25 cellular contexts compared by ENCODE assay signal in the genomic region with DNA sequence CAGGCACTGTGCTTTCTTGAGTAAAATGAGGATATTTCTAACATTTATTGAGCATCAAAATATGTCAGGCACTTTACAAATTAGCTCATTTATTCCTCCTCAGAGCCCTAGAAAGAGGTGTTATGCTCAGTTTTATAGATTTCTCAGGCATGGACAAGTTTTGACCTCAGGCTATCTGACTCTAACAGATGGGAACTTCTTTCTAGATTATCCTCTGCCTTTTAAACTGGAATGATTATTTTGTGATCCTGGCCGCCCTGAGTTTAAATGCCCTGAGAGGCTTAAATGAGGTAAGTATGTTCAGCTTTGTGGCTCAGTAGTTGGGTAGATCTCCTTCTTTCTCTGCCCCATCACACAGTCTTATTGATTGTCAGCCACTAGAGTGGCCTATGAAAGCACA. TPM values are rescaled to one million over a fixed set of nuclear protein-coding genes. Genes with fewer than 3 reads are reported as not detected.
A peak's percentile ranks its signal among the peaks of the same experiment; 100 is the strongest.
DNase-seq lines count a peak whose midpoint lies in the region; ATAC-seq and TF ChIP-seq lines count a peak whose summit lies in the region.
"Had no signal": no experiment of that assay in that cellular context is flagged by ENCODE, and none has a peak within 500 bp of the region (broad histone marks: within the 10 kb centered on the region; RNA-seq: fewer than 3 reads in every experiment).

No MANE protein-coding gene starts in this region.

- H2AFZ ChIP-seq in osteoblast (ENCODE audit: low read length) = no peak overlapping the region

- H3K27ac Mint-ChIP-seq in T-helper 17 cell = peak overlapping the region; percentile 11
- no peak overlapping the region for H3K27ac Mint-ChIP-seq in activated CD4-positive, alpha-beta T cell treated with anti-CD3 and anti-CD28 coated beads, Interleukin-2, amount 10 ng/mL, durations not matched to agents 24 days and 14 days
- H3K27ac Mint-ChIP-seq: B cell, CD14-positive monocyte had no signal

- no peak for DNase-seq in T-helper 17 cell
- peak; percentile 48 for DNase-seq in WERI-Rb-1
- DNase-seq in erythroblast (lab: John Stamatoyannopoulos, UW) = peak; percentile 65 to 83
- peak; percentile 68 for DNase-seq in osteoblast (ENCODE audit: insufficient read length, low spot score, missing footprints)
- DNase-seq in activated CD4-positive, alpha-beta T cell treated with anti-CD3 and anti-CD28 coated beads, Interleukin-2, amount 10 ng/mL, durations not matched to agents 24 days and 14 days = no peak
- no peak for DNase-seq in BE2C
- DNase-seq in Ammon's horn (ENCODE audit: low spot score) = no peak
- DNase-seq: 8988T; ACHN; C1 segment of cervical spinal cord; CD4-positive, alpha-beta memory T cell; CD4-positive, CD25-positive, alpha-beta regulatory T cell; CD8-positive, alpha-beta memory T cell; COR-L47; DMS 273 treated with DMSO at 0.1 percent for 48 hours; DMS153; DMS53; DMS79; DND-41; EL; GDM1 had no signal

- H3K4me1 Mint-ChIP-seq in T-helper 17 cell = no peaks in the 10 kb centered on the region
- peaks cover 7% of the 10 kb centered on the region for H3K4me1 Mint-ChIP-seq in activated CD4-positive, alpha-beta T cell treated with anti-CD3 and anti-CD28 coated beads, Interleukin-2, amount 10 ng/mL, durations not matched to agents 24 days and 14 days
- H3K4me1 Mint-ChIP-seq: B cell had no signal

- no peak overlapping the region for H3K4me2 ChIP-seq in osteoblast (ENCODE audit: insufficient read depth, low read length)
- H3K4me2 ChIP-seq: BLaER1 had no signal

- H3K27me3 Mint-ChIP-seq in T-helper 17 cell = peaks cover 8% of the 10 kb centered on the region
- H3K27me3 Mint-ChIP-seq in activated CD4-positive, alpha-beta T cell treated with anti-CD3 and anti-CD28 coated beads, Interleukin-2, amount 10 ng/mL, durations not matched to agents 24 days and 14 days = no peaks in the 10 kb centered on the region
- H3K27me3 Mint-ChIP-seq: CD4-positive, alpha-beta memory T cell; CD4-positive, CD25-positive, alpha-beta regulatory T cell; CD8-positive, alpha-beta memory T cell had no signal

- H3K36me3 Mint-ChIP-seq in T-helper 17 cell (ENCODE audit: low read depth) = no peaks in the 10 kb centered on the region
- H3K36me3 Mint-ChIP-seq in activated CD4-positive, alpha-beta T cell treated with anti-CD3 and anti-CD28 coated beads, Interleukin-2, amount 10 ng/mL, durations not matched to agents 24 days and 14 days (ENCODE audit: low read depth) = no peaks in the 10 kb centered on the region
- H3K36me3 Mint-ChIP-seq: CD14-positive monocyte; CD4-positive, alpha-beta memory T cell; CD4-positive, CD25-positive, alpha-beta regulatory T cell; CD8-positive, alpha-beta memory T cell had no signal

- H3K4me3 ChIP-seq in WERI-Rb-1 (ENCODE audit: low read depth, low read length) = no peak overlapping the region
- no peak overlapping the region for H3K4me3 ChIP-seq in osteoblast (ENCODE audit: insufficient read depth, low read length)
- no peak overlapping the region for H3K4me3 ChIP-seq in BE2C (ENCODE audit: low read depth, low read length)
- H3K4me3 ChIP-seq: BLaER1, GM12878 had no signal

- H3K4me1 ChIP-seq in osteoblast (ENCODE audit: insufficient read depth, low read length) (peaks cover 11% of the 10 kb centered on the region), BE2C (no peaks in the 10 kb centered on the region)
- H3K4me1 ChIP-seq: BLaER1 had no signal

- no peak overlapping the region; the same call in 1 of the 2 replicates for H3K27ac ChIP-seq in WERI-Rb-1
- H3K27ac ChIP-seq in osteoblast (ENCODE audit: low read depth, low read length) = no peak overlapping the region
- H3K27ac ChIP-seq: BLaER1 had no signal

- H3K4me3 Mint-ChIP-seq in T-helper 17 cell = no peak overlapping the region
- no peak overlapping the region for H3K4me3 Mint-ChIP-seq in activated CD4-positive, alpha-beta T cell treated with anti-CD3 and anti-CD28 coated beads, Interleukin-2, amount 10 ng/mL, durations not matched to agents 24 days and 14 days
- H3K4me3 Mint-ChIP-seq: B cell; CD14-positive monocyte; CD4-positive, alpha-beta memory T cell; CD4-positive, CD25-positive, alpha-beta regulatory T cell; CD8-positive, alpha-beta memory T cell had no signal

- H3K79me2 ChIP-seq in osteoblast (ENCODE audit: insufficient read depth, low read length) = no peaks in the 10 kb centered on the region

- TF ChIP-seq CTCF in WERI-Rb-1 (IDR thresholded peaks at IDR 0.05; ENCODE audit: low read depth, low read length) (no peak), osteoblast (IDR thresholded peaks at IDR 0.05; ENCODE audit: extremely low read depth, low read depth, low read length) (no peak), BE2C (IDR thresholded peaks at IDR 0.05; ENCODE audit: low read depth, low read length) (no peak)

- H3K36me3 ChIP-seq in WERI-Rb-1 (no peaks in the 10 kb centered on the region), osteoblast (ENCODE audit: insufficient read depth, low read length) (no peaks in the 10 kb centered on the region), BE2C (no peaks in the 10 kb centered on the region)
- H3K36me3 ChIP-seq: BLaER1 had no signal

- H3K27me3 ChIP-seq in WERI-Rb-1 (ENCODE audit: insufficient read depth, low read depth, severe bottlenecking) (no peaks in the 10 kb centered on the region), osteoblast (ENCODE audit: insufficient read depth, low read length) (no peaks in the 10 kb centered on the region), BE2C (no peaks in the 10 kb centered on the region)
- H3K27me3 ChIP-seq: BLaER1 had no signal

- H3K9me3 ChIP-seq in T-helper 17 cell (ENCODE audit: control insufficient read depth, low read length, poor library complexity, severe bottlenecking) (no peaks in the 10 kb centered on the region), WERI-Rb-1 (ENCODE audit: severe bottlenecking) (no peaks in the 10 kb centered on the region), osteoblast (ENCODE audit: low read depth, low read length) (no peaks in the 10 kb centered on the region), BE2C (no peaks in the 10 kb centered on the region)
- H3K9me3 ChIP-seq: BLaER1 had no signal

- no peaks in the 10 kb centered on the region for H3K9me3 Mint-ChIP-seq in activated CD4-positive, alpha-beta T cell treated with anti-CD3 and anti-CD28 coated beads, Interleukin-2, amount 10 ng/mL, durations not matched to agents 24 days and 14 days
- H3K9me3 Mint-ChIP-seq: CD4-positive, alpha-beta memory T cell; CD4-positive, CD25-positive, alpha-beta regulatory T cell; CD8-positive, alpha-beta memory T cell had no signal

- no peak for ATAC-seq in T-helper 17 cell
- ATAC-seq: GM12878 had no signal

- intact Hi-C loops in activated CD4-positive, alpha-beta T cell treated with anti-CD3 and anti-CD28 coated beads, Interleukin-2, amount 10 ng/mL, durations not matched to agents 24 days and 14 days (cut with micrococcal nuclease) = no loop called here

- no peak for TF ChIP-seq POLR2A in erythroblast (IDR thresholded peaks at IDR 0.05; ENCODE audit: low read length)

- H4K20me1 ChIP-seq in osteoblast (ENCODE audit: insufficient read depth, low read length) = no peaks in the 10 kb centered on the region
- H4K20me1 ChIP-seq: BLaER1 had no signal

RNA-seq across cellular contexts. Expression of gene ATP1B3, which starts 32.3 kb away (rescaled TPM):
- 10 to 100 TPM; 37.3 to 70.4 TPM for total RNA-seq in T-helper 17 cell
- 37.3 and 46.6 TPM in 2 replicates for total RNA-seq in osteoblast
- 223 and 224 TPM in 2 replicates for total RNA-seq in activated CD4-positive, alpha-beta T cell treated with anti-CD3 and anti-CD28 coated beads, Interleukin-2, amount 10 ng/mL, durations not matched to agents 24 days and 14 days
- 143 TPM for polyA plus RNA-seq in BE2C (2012; ENCODE audit: insufficient read depth, insufficient read length, low read depth)

Comparison
In these comparisons a context has a peak if more than half of its experiments do, and no peak if none do; other contexts are left out.
1. DNase-seq: peak in WERI-Rb-1 (single experiment), erythroblast (2 of 2) and osteoblast (single experiment); none in T-helper 17 cell (0 of 3), activated CD4-positive, alpha-beta T cell treated with anti-CD3 and anti-CD28 coated beads, Interleukin-2, amount 10 ng/mL, durations not matched to agents 24 days and 14 days (single experiment), BE2C (single experiment) and Ammon's horn (single experiment).